In the genomic region with DNA sequence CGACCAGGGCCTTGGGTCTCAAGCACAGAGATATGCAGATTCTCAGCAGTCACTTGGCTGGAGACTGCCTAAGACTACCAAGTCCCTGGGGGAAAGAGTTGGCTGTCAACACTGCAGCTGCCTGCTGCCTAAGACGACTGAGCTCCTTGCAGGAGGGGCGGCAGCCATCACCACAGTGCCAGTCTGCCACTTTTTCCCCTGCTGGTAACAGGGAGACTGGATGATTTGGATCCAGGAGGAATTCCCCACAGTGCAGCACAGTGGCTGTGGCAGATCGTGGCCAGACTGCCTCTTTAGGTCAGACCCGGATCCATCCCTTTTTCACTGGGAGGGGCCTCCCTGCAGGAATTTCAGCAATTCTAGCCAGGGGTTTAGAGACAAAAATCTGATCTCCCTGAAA, we compare ENCODE assay signal across 8 cellular contexts.
DNase-seq lines count a peak whose midpoint lies in the region; ATAC-seq and TF ChIP-seq lines count a peak whose summit lies in the region.
"Not testable (repeated sequence)": the region's sequence is repeated elsewhere in the genome, so short reads cannot be mapped to it uniquely, and the experiment has no call there.

No MANE protein-coding gene starts in this region.

- H3K9me3 ChIP-seq in Karpas-422 (ENCODE audit: low read length); OCI-LY3 (ENCODE audit: insufficient read depth, low read length): not testable (repeated sequence)

- not testable (repeated sequence) for H3K27me3 ChIP-seq in Karpas-422 (ENCODE audit: low read length); OCI-LY3 (ENCODE audit: low read depth, low read length)

- H2AFZ ChIP-seq in Karpas-422 (ENCODE audit: low read length) (peak overlapping the region; percentile 10; the same call in 1 of the 2 replicates), OCI-LY3 (ENCODE audit: low read depth, low read length) (peak overlapping the region; percentile 54; the same call in 1 of the 2 replicates)

- not testable (repeated sequence) for H3K79me2 ChIP-seq in Karpas-422 (ENCODE audit: low read length); OCI-LY3 (ENCODE audit: low read length)

- intact Hi-C loops in cardiac septum (cut with DNase I); sciatic nerve (cut with DNase I): not testable (repeated sequence)

- not testable (repeated sequence) for H3K36me3 Mint-ChIP-seq in WTC11

- not testable (repeated sequence) for H3K36me3 ChIP-seq in Karpas-422 (ENCODE audit: insufficient read depth, low read length); OCI-LY3 (replicated peaks; ENCODE audit: low read depth, low read length)

- H4K20me1 ChIP-seq in Karpas-422 (ENCODE audit: insufficient read depth, low read depth, low read length); OCI-LY3 (ENCODE audit: insufficient read depth, low read length): not testable (repeated sequence)

- H3K4me1 Mint-ChIP-seq in WTC11: not testable (repeated sequence)

- DNase-seq in D341Med (ENCODE audit: low spot score): peak; percentile 15
- peak; percentile 72 for DNase-seq in Karpas-422
- DNase-seq in NCI-H2171 treated with DMSO at 0.1 percent for 48 hours (lab: John Stamatoyannopoulos, UW): peak; percentile 42
- peak; percentile 23 for DNase-seq in WTC11 (ENCODE audit: low spot score)
- DNase-seq in cardiac septum (ENCODE audit: low spot score): peak; percentile 72
- peak; percentile 0 for DNase-seq in left kidney (ENCODE audit: low read depth, low spot score)
- DNase-seq in sciatic nerve (ENCODE audit: low spot score): not testable (repeated sequence)

- TF ChIP-seq CTCF in OCI-LY3 (IDR thresholded peaks at IDR 0.05; ENCODE audit: low read depth, low read length); WTC11 (IDR thresholded peaks at IDR 0.05): not testable (repeated sequence)

- not testable (repeated sequence) for H3K27ac Mint-ChIP-seq in WTC11

- H3K9me2 ChIP-seq in Karpas-422 (replicated peaks; ENCODE audit: insufficient read depth, low read length): not testable (repeated sequence)

- POLR2A ChIA-PET in WTC11 (lab: Charles Lee): not testable (repeated sequence)

- H3K9me3 Mint-ChIP-seq in WTC11: not testable (repeated sequence)

- CTCF ChIA-PET in WTC11 (lab: Charles Lee): not testable (repeated sequence)

- peak overlapping the region; percentile 31; the same call in 1 of the 2 replicates for H3K4me3 ChIP-seq in Karpas-422 (ENCODE audit: low read length)
- not testable (repeated sequence) for H3K4me3 ChIP-seq in OCI-LY3 (ENCODE audit: low read length)

- not testable (repeated sequence) for H3K4me3 Mint-ChIP-seq in WTC11

- H3K4me2 ChIP-seq in Karpas-422 (ENCODE audit: low read depth, low read length, poor library complexity, severe bottlenecking) (peak overlapping the region; percentile 48), OCI-LY3 (ENCODE audit: low read length) (0 out of 2 replicates have a peak overlapping the region, but pooled peaks have one; percentile 22)

- peaks cover 18% of the 10 kb centered on the region for H3K4me1 ChIP-seq in Karpas-422 (ENCODE audit: low read length)
- not testable (repeated sequence) for H3K4me1 ChIP-seq in OCI-LY3 (ENCODE audit: low read length)

- peak overlapping the region; percentile 39; the same call in 1 of the 2 replicates for H3K9ac ChIP-seq in Karpas-422 (ENCODE audit: low read length)
- not testable (repeated sequence) for H3K9ac ChIP-seq in OCI-LY3 (ENCODE audit: low read length)

- not testable (repeated sequence) for H3K27me3 Mint-ChIP-seq in WTC11 (ENCODE audit: low read depth)

- H3K27ac ChIP-seq in Karpas-422 (ENCODE audit: low read length): peak overlapping the region; percentile 71
- not testable (repeated sequence) for H3K27ac ChIP-seq in OCI-LY3 (ENCODE audit: low read length)

- ATAC-seq in WTC11 (peak; percentile 79), sciatic nerve (peak; percentile 24)
